Comparison of ENCODE assay signal across 8 cellular contexts in genomic region chr2:48440103-48440390, GRCh38. TPM values are rescaled to one million over a fixed set of nuclear protein-coding genes. Genes with fewer than 3 reads are reported as not detected.
A peak's percentile ranks its signal among the peaks of the same experiment; 100 is the strongest.
DNase-seq lines count a peak whose midpoint lies in the region; ATAC-seq, FAIRE-seq and TF ChIP-seq lines count a peak whose summit lies in the region.

No MANE protein-coding gene starts in this region.

- no peak for DNase-seq in AG04449 (ENCODE audit: low read depth, low spot score)
- no peak for DNase-seq in K562 (ENCODE audit: extremely low read depth in 1 of 4, low spot score in 3 of 4)
- no peak for DNase-seq in mesendoderm
- DNase-seq in ecto neural progenitor cell (ENCODE audit: low spot score), result no peak
- no peak for DNase-seq in omental fat pad (ENCODE audit: low spot score)

- FAIRE-seq in K562 (lab: Jason Lieb, UNC), result no peak

- H2AK5ac ChIP-seq in mesendoderm (ENCODE audit: low read length), result no peak overlapping the region

- CTCF ChIA-PET in AG04449 (lab: Yijun Ruan, JAX) (no interaction called here), K562 (lab: Yijun Ruan, JAX; ENCODE audit: low intra/inter-chr PET ratio) (no interaction called here)

- H2BK120ac ChIP-seq in mesendoderm (ENCODE audit: low read depth, low read length), result no peak overlapping the region

- H3K4me2 ChIP-seq in K562 (ENCODE audit: insufficient read depth, low read length) (peak overlapping the region; percentile 89), mesendoderm (ENCODE audit: low read length) (peak overlapping the region; percentile 95)

- ATAC-seq in HG02642 (IDR thresholded peaks at IDR 0.05; ENCODE audit: poor library complexity, unreplicated experiment), result peak; percentile 1
- no peak; the same call in 2 of the 3 replicates for ATAC-seq in K562
- ATAC-seq in HG03045 (IDR thresholded peaks at IDR 0.05; ENCODE audit: unreplicated experiment), result no peak
- no peak for ATAC-seq in HG02970 (IDR thresholded peaks at IDR 0.05; ENCODE audit: low FRiP score, unreplicated experiment)
- ATAC-seq in omental fat pad (ENCODE audit: low FRiP score), result no peak

- peak overlapping the region; percentile 30 for H4K8ac ChIP-seq in mesendoderm (ENCODE audit: low read depth, low read length)

- no peak overlapping the region for H2BK5ac ChIP-seq in mesendoderm (ENCODE audit: low read length)

- H3K36me3 ChIP-seq in K562 (ENCODE audit: control insufficient read depth, insufficient read depth, low read length), result no peaks in the 10 kb centered on the region
- no peaks in the 10 kb centered on the region for H3K36me3 ChIP-seq in mesendoderm (ENCODE audit: control insufficient read depth, insufficient read depth, low read length)

- intact Hi-C loops in K562 (cut with micrococcal nuclease), result no loop called here

- H3K27me3 ChIP-seq in K562 (ENCODE audit: control insufficient read depth in 2 of 2, insufficient read depth in 2 of 2, low read length in 2 of 2), result no peaks in the 10 kb centered on the region
- H3K27me3 ChIP-seq in mesendoderm (ENCODE audit: insufficient read depth, low read length, poor library complexity), result no peaks in the 10 kb centered on the region

- POLR2A ChIA-PET in AG04449 (lab: Yijun Ruan, JAX), result no interaction called here
- POLR2A ChIA-PET in K562 (lab: Yijun Ruan, JAX), result no interaction called here

- no peak overlapping the region for H3K23ac ChIP-seq in mesendoderm (ENCODE audit: low read length)

- TF ChIP-seq CTCF in AG04449 (IDR thresholded peaks at IDR 0.05; ENCODE audit: insufficient read depth, low read length, missing control alignments), result no peak
- TF ChIP-seq CTCF in K562 (IDR thresholded peaks at IDR 0.05 in 2 of 3, conservative IDR thresholded peaks at IDR 0.05 in 1 of 3; ENCODE audit: insufficient read depth in 2 of 3, low read depth in 1 of 3, low read length in 3 of 3), result no peak
- no peak for TF ChIP-seq CTCF in omental fat pad (IDR thresholded peaks at IDR 0.05)

- H4K20me1 ChIP-seq in K562 (replicated peaks; ENCODE audit: control insufficient read depth, insufficient read depth, low read length), result no peaks in the 10 kb centered on the region

- no peak for TF ChIP-seq EP300 in K562 (IDR thresholded peaks at IDR 0.05; ENCODE audit: low read length)

- in situ Hi-C loops in K562 (cut with MboI), result no loop called here

- H3K4me3 ChIP-seq in AG04449 (ENCODE audit: low read depth, low read length) (peak overlapping the region; percentile 90), K562 (peak overlapping the region; percentile 76), mesendoderm (ENCODE audit: low read length) (peak overlapping the region; percentile 92)

- TF ChIP-seq RAD21 in K562 (CRISPR knock-in tag; conservative IDR thresholded peaks at IDR 0.05 in 1 of 2, IDR thresholded peaks at IDR 0.05 in 1 of 2), result no peak

- H3K9me1 ChIP-seq in K562 (ENCODE audit: control insufficient read depth, insufficient read depth, low read length), result no peaks in the 10 kb centered on the region

- peak overlapping the region; percentile 93 for H2AFZ ChIP-seq in K562 (ENCODE audit: low read depth, low read length)

- BruUV-seq in K562 (replicated peaks; lab: Mats Ljungman, UMichigan), result TSS peak; percentile 97

- H3K4me1 ChIP-seq in K562 (replicated peaks in 1 of 2; ENCODE audit: control insufficient read depth in 2 of 2, insufficient read depth in 2 of 2, low read length in 2 of 2) (peaks cover 3 to 8% of the 10 kb centered on the region in 2 experiments; a peak in 4 of 5 replicates), mesendoderm (ENCODE audit: control insufficient read depth, low read depth, low read length) (peaks cover 2% of the 10 kb centered on the region)

- peak overlapping the region; percentile 38 for H3K4ac ChIP-seq in mesendoderm (ENCODE audit: low read depth, low read length)

- 0% methylated on average over 6 of the region's 6 CpGs for WGBS in K562 (ENCODE audit: insufficient coverage, low coverage, missing lambda C conversion rate)
- no CpG with 5 or more reads among the region's 6 CpGs for WGBS in mesendoderm (ENCODE audit: extremely low coverage, insufficient coverage, low lambda C conversion rate)

- no peak overlapping the region for H4K5ac ChIP-seq in mesendoderm (ENCODE audit: low read length)

- no peak for TF ChIP-seq POLR2A in K562 (conservative IDR thresholded peaks at IDR 0.05)

- H3K9me3 ChIP-seq in K562 (replicated peaks; ENCODE audit: control insufficient read depth, insufficient read depth, low read depth, low read length), result no peaks in the 10 kb centered on the region

- H3K56ac ChIP-seq in mesendoderm (ENCODE audit: low read length), result peak overlapping the region; percentile 86

- H3K9ac ChIP-seq in K562 (ENCODE audit: insufficient read depth in 1 of 2, low read depth in 2 of 2, low read length in 2 of 2) (peak overlapping the region; percentile 67 to 82; a peak in 3 of 4 replicates), mesendoderm (ENCODE audit: low read length) (peak overlapping the region; percentile 81)

- H3K79me2 ChIP-seq in K562 (ENCODE audit: control insufficient read depth, insufficient read depth, low read length) (peaks cover 10% of the 10 kb centered on the region), mesendoderm (ENCODE audit: control insufficient read depth, insufficient read depth, low read length) (peaks cover 19% of the 10 kb centered on the region)

- H3K18ac ChIP-seq in mesendoderm (ENCODE audit: low read length), result peak overlapping the region; percentile 31

- H3K79me1 ChIP-seq in mesendoderm (ENCODE audit: low read length), result peaks cover 10% of the 10 kb centered on the region

- no peak overlapping the region for H2BK15ac ChIP-seq in mesendoderm (replicated peaks; ENCODE audit: low read depth)

- H3K27ac ChIP-seq in K562 (ENCODE audit: extremely low read depth, low read depth, low read length) (peak overlapping the region; percentile 58), mesendoderm (ENCODE audit: low read depth, low read length) (peak overlapping the region; percentile 92)

TF ChIP-seq in K562, 482 proteins besides CTCF, POLR2A, EP300 and RAD21:
- no peak for TF ChIP-seq MEF2D (tag; conservative IDR thresholded peaks at IDR 0.05; ENCODE audit: low read depth)
- no peak for TF ChIP-seq SRF (CRISPR knock-in tag; IDR thresholded peaks at IDR 0.05)
- TF ChIP-seq ZNF280B (CRISPR knock-in tag; IDR thresholded peaks at IDR 0.05), result no peak
- TF ChIP-seq SAP30 (IDR thresholded peaks at IDR 0.05; ENCODE audit: borderline replicate concordance, insufficient read depth, low read depth, low read length, poor library complexity, severe bottlenecking), result peak; percentile 67
- TF ChIP-seq ZNF239 (CRISPR knock-in tag; IDR thresholded peaks at IDR 0.05), result 0 out of 2 replicates have a peak, but pooled peaks have one; percentile 3
- no peak for TF ChIP-seq JUND (IDR thresholded peaks at IDR 0.05; ENCODE audit: borderline replicate concordance, low read depth, low read length)
- TF ChIP-seq JUND (tag; IDR thresholded peaks at IDR 0.05; ENCODE audit: borderline replicate concordance, low read depth, low read length), result 0 out of 3 replicates have a peak, but pooled peaks have one; percentile 8
- TF ChIP-seq FOSL1 (tag; conservative IDR thresholded peaks at IDR 0.05), result 0 out of 2 replicates have a peak, but pooled peaks have one; percentile 6
- TF ChIP-seq ZNF589 (CRISPR knock-in tag; IDR thresholded peaks at IDR 0.05; ENCODE audit: low read depth), result no peak
- TF ChIP-seq CBX2 (IDR thresholded peaks at IDR 0.05; ENCODE audit: insufficient read depth, low read length, poor library complexity, severe bottlenecking), result no peak
- peak in 1 of 2 experiments; percentile 59; a peak in 1 of 4 replicates for TF ChIP-seq HDAC1 (IDR thresholded peaks at IDR 0.05)
- TF ChIP-seq, protein P1, sequence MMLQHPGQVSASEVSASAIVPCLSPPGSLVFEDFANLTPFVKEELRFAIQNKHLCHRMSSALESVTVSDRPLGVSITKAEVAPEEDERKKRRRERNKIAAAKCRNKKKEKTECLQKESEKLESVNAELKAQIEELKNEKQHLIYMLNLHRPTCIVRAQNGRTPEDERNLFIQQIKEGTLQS (IDR thresholded peaks at IDR 0.05), result no peak
- TF ChIP-seq, protein P1 (CRISPR knock-in tag; conservative IDR thresholded peaks at IDR 0.05), result 0 out of 2 replicates have a peak, but pooled peaks have one; percentile 51

RNA-seq across cellular contexts. Expression of gene PPP1R21, which starts 0.5 kb away (rescaled TPM):
- total RNA-seq in K562 (2011; cell fraction: chromatin; rRNA removed; ENCODE audit: low replicate concordance), result 24.7 and 55.6 TPM in 2 replicates
- 10.7 and 11.5 TPM in 2 replicates for total RNA-seq in K562 (2011; cell fraction: nucleolus; rRNA removed)
- 17.2 and 27.6 TPM in 2 replicates for total RNA-seq in K562 (2011; cell fraction: nucleoplasm; rRNA removed)
- 4.9 and 5.5 TPM in 2 replicates for total RNA-seq in K562 (2014; rRNA removed)
- 7.5 TPM in 2 replicates for total RNA-seq in K562 (2014; rRNA removed; fragmentation: Illumina TruSeq; extraction: Trizol)
- total RNA-seq in K562 (2015; rRNA removed; fragmentation: Illumina TruSeq; extraction: Trizol), result 7.2 and 8.0 TPM in 2 replicates
- 8.4 and 9.2 TPM in 2 replicates for total RNA-seq in K562 (2021)
- polyA plus RNA-seq in K562 (2011; rRNA removed), result 12.0 and 18.0 TPM in 2 replicates
- polyA plus RNA-seq in K562 (2011; cell fraction: cytosol; rRNA removed), result 4.7 and 7.2 TPM in 2 replicates
- 25.2 and 26.4 TPM in 2 replicates for polyA plus RNA-seq in K562 (2011; cell fraction: nucleus; rRNA removed)
- polyA plus RNA-seq in K562 (2012), result 7.1 and 9.3 TPM in 2 replicates
- 9.5 and 11.5 TPM in 2 replicates for polyA plus RNA-seq in K562 (2014; fragmentation: Illumina TruSeq; extraction: Trizol)
- polyA plus RNA-seq in K562 (2014; fragmentation: Nextera tagmentation; extraction: Ambion mirVana), result 1 to 10 TPM; 5.4 to 5.9 TPM
- polyA plus RNA-seq in K562 (2014; rRNA removed), result 8.5 and 12.2 TPM in 2 replicates
- polyA minus RNA-seq in K562 (2011; rRNA and poly(A)+ RNA removed), result 17.4 and 17.9 TPM in 2 replicates
- 3.3 and 6.7 TPM in 2 replicates for polyA minus RNA-seq in K562 (2011; cell fraction: cytosol; rRNA and poly(A)+ RNA removed)
- polyA minus RNA-seq in K562 (2011; cell fraction: nucleus; rRNA and poly(A)+ RNA removed), result 10.8 and 17.1 TPM in 2 replicates
- 17.2 TPM for polyA plus RNA-seq in mesendoderm (2013, experiment 1 of 2)
- polyA plus RNA-seq in mesendoderm (2013, experiment 2 of 2), result 18.9 TPM
- total RNA-seq in omental fat pad, result 10 to 100 TPM; 22.7 to 37.5 (median 27.4) TPM
